9 cellular contexts compared by ENCODE assay signal in genomic region chr7:106065560-106066500, GRCh38. TPM values are rescaled to one million over a fixed set of nuclear protein-coding genes. Genes with fewer than 3 reads are reported as not detected.
A peak's percentile ranks its signal among the peaks of the same experiment; 100 is the strongest.
DNase-seq lines count a peak whose midpoint lies in the region; ATAC-seq and TF ChIP-seq lines count a peak whose summit lies in the region.
"Had no signal": no experiment of that assay in that cellular context is flagged by ENCODE, and none has a peak within 500 bp of the region (broad histone marks: within the 10 kb centered on the region; RNA-seq: fewer than 3 reads in every experiment).

No MANE protein-coding gene starts in this region.

- peaks cover 7% of the 10 kb centered on the region for H3K9me3 Mint-ChIP-seq in WTC11
- H3K9me3 Mint-ChIP-seq in activated CD8-positive, alpha-beta T cell treated with anti-CD3 and anti-CD28 coated beads for 36 hours = no peaks in the 10 kb centered on the region
- H3K9me3 Mint-ChIP-seq: activated naive CD4-positive, alpha-beta T cell treated with anti-CD3 and anti-CD28 coated beads, Interleukin-2, amount 10 ng/mL, durations not matched to agents 7 days and 5 days had no signal

- H3K27ac ChIP-seq in left ventricle myocardium inferior (replicated peaks) = peak overlapping the region; percentile 92
- H3K27ac ChIP-seq in rectal smooth muscle tissue (ENCODE audit: low read depth, low read length) = peak overlapping the region; percentile 85

- no peaks in the 10 kb centered on the region; the same call in none of the 2 replicates for H3K27me3 Mint-ChIP-seq in WTC11 (ENCODE audit: low read depth)
- no peaks in the 10 kb centered on the region for H3K27me3 Mint-ChIP-seq in activated CD8-positive, alpha-beta T cell treated with anti-CD3 and anti-CD28 coated beads for 36 hours
- H3K27me3 Mint-ChIP-seq: activated naive CD4-positive, alpha-beta T cell treated with anti-CD3 and anti-CD28 coated beads, Interleukin-2, amount 10 ng/mL, durations not matched to agents 7 days and 5 days had no signal

- no peak overlapping the region for H3K9ac ChIP-seq in rectal smooth muscle tissue (ENCODE audit: low read length)

- H3K27me3 ChIP-seq in left ventricle myocardium inferior (ENCODE audit: low read depth) (no peaks in the 10 kb centered on the region), rectal smooth muscle tissue (ENCODE audit: control insufficient read depth, insufficient read depth, low read length) (no peaks in the 10 kb centered on the region)

- peaks cover 17% of the 10 kb centered on the region for H3K4me1 Mint-ChIP-seq in WTC11
- peaks cover 43% of the 10 kb centered on the region for H3K4me1 Mint-ChIP-seq in activated CD8-positive, alpha-beta T cell treated with anti-CD3 and anti-CD28 coated beads for 36 hours (ENCODE audit: low read depth)

- TF ChIP-seq CTCF in WTC11 (IDR thresholded peaks at IDR 0.05) = no peak
- TF ChIP-seq CTCF in left ventricle myocardium inferior (IDR thresholded peaks at IDR 0.05; ENCODE audit: borderline replicate concordance) = no peak
- TF ChIP-seq CTCF in activated CD8-positive, alpha-beta T cell treated with anti-CD3 and anti-CD28 coated beads for 36 hours (IDR thresholded peaks at IDR 0.05) = no peak

- H3K4me1 ChIP-seq in left ventricle myocardium inferior = peaks cover 60% of the 10 kb centered on the region
- peaks cover 58% of the 10 kb centered on the region for H3K4me1 ChIP-seq in rectal smooth muscle tissue (ENCODE audit: control insufficient read depth, insufficient read depth, low read length)

- H3K4me3 ChIP-seq in left ventricle myocardium inferior (peak overlapping the region; percentile 56), rectal smooth muscle tissue (ENCODE audit: low read length) (peak overlapping the region; percentile 50)

- POLR2A ChIA-PET in WTC11 (lab: Charles Lee) = no interaction called here
- POLR2A ChIA-PET in activated CD8-positive, alpha-beta T cell treated with anti-CD3 and anti-CD28 coated beads for 36 hours (lab: Charles Lee) = interaction anchor here (1.3 kb wide), 1 partner anchor 14 kb away, joined by 4 read pairs; no protein-coding TSS in a partner anchor

- peak; percentile 63 for ATAC-seq in WTC11
- ATAC-seq in activated CD8-positive, alpha-beta T cell treated with anti-CD3 and anti-CD28 coated beads for 36 hours = no peak
- no peak for ATAC-seq in HG03045 (IDR thresholded peaks at IDR 0.05; ENCODE audit: unreplicated experiment)

- intact Hi-C loops in left ventricle myocardium inferior (cut with micrococcal nuclease) = no loop called here
- intact Hi-C loops in activated CD8-positive, alpha-beta T cell treated with anti-CD3 and anti-CD28 coated beads for 36 hours (cut with micrococcal nuclease) = no loop called here

- H3K36me3 Mint-ChIP-seq in WTC11 = peaks cover 6% of the 10 kb centered on the region; the same call in 1 of the 2 replicates
- H3K36me3 Mint-ChIP-seq in activated CD8-positive, alpha-beta T cell treated with anti-CD3 and anti-CD28 coated beads for 36 hours (ENCODE audit: low read depth) = no peaks in the 10 kb centered on the region
- H3K36me3 Mint-ChIP-seq: activated naive CD4-positive, alpha-beta T cell treated with anti-CD3 and anti-CD28 coated beads, Interleukin-2, amount 10 ng/mL, durations not matched to agents 7 days and 5 days had no signal

- peak; percentile 26 for DNase-seq in DMS79 (lab: John Stamatoyannopoulos, UW)
- no peak for DNase-seq in WTC11 (ENCODE audit: low spot score)
- DNase-seq in left ventricle myocardium inferior = no peak
- no peak for DNase-seq in activated CD8-positive, alpha-beta T cell treated with anti-CD3 and anti-CD28 coated beads for 36 hours
- no peak for DNase-seq in GF-D8 (lab: John Stamatoyannopoulos, UW)
- no peak for DNase-seq in activated CD4-positive, CD25-positive, alpha-beta regulatory T cell (lab: John Stamatoyannopoulos, UW)
- DNase-seq: activated naive CD4-positive, alpha-beta T cell treated with anti-CD3 and anti-CD28 coated beads, Interleukin-2, amount 10 ng/mL, durations not matched to agents 7 days and 5 days had no signal

- no peak overlapping the region for H3K27ac Mint-ChIP-seq in WTC11
- no peak overlapping the region for H3K27ac Mint-ChIP-seq in activated CD8-positive, alpha-beta T cell treated with anti-CD3 and anti-CD28 coated beads for 36 hours
- H3K27ac Mint-ChIP-seq: activated naive CD4-positive, alpha-beta T cell treated with anti-CD3 and anti-CD28 coated beads, Interleukin-2, amount 10 ng/mL, durations not matched to agents 7 days and 5 days had no signal

- no peak overlapping the region for H3K4me3 Mint-ChIP-seq in WTC11
- H3K4me3 Mint-ChIP-seq in activated CD8-positive, alpha-beta T cell treated with anti-CD3 and anti-CD28 coated beads for 36 hours = no peak overlapping the region
- H3K4me3 Mint-ChIP-seq: activated naive CD4-positive, alpha-beta T cell treated with anti-CD3 and anti-CD28 coated beads, Interleukin-2, amount 10 ng/mL, durations not matched to agents 7 days and 5 days had no signal

- H3K36me3 ChIP-seq in left ventricle myocardium inferior = no peaks in the 10 kb centered on the region
- no peaks in the 10 kb centered on the region for H3K36me3 ChIP-seq in rectal smooth muscle tissue (ENCODE audit: control insufficient read depth, insufficient read depth, low read length)

- CTCF ChIA-PET in WTC11 (lab: Charles Lee) = interaction anchor here (0.7 to 1.3 kb wide), 3 partner anchors 88 to 111 kb away, joined by 3 to 4 read pairs (median 3); no protein-coding TSS in a partner anchor
- CTCF ChIA-PET in activated CD8-positive, alpha-beta T cell treated with anti-CD3 and anti-CD28 coated beads for 36 hours (lab: Charles Lee) = interaction anchor here (1.0 kb wide), 1 partner anchor 102 kb away, joined by 3 read pairs; no protein-coding TSS in a partner anchor

- H3K9me3 ChIP-seq in left ventricle myocardium inferior (replicated peaks) = no peaks in the 10 kb centered on the region

TF ChIP-seq in WTC11, 78 proteins besides CTCF, POLR2A, EP300 and RAD21 (continues in another document):
- TF ChIP-seq STAT6 (CRISPR knock-in tag; conservative IDR thresholded peaks at IDR 0.05; ENCODE audit: low read depth) = no peak
- no peak for TF ChIP-seq TEAD1 (CRISPR knock-in tag; IDR thresholded peaks at IDR 0.05)
- no peak for TF ChIP-seq MLX (CRISPR knock-in tag; IDR thresholded peaks at IDR 0.05)
- TF ChIP-seq ARID4B (CRISPR knock-in tag; IDR thresholded peaks at IDR 0.05; ENCODE audit: borderline replicate concordance) = no peak

RNA-seq across cellular contexts. Expression of gene SYPL1, which starts 46.3 kb away (rescaled TPM):
- total RNA-seq in WTC11 (2021) = 48.5 to 54.8 TPM (median 49.6 TPM) in 3 replicates
- total RNA-seq in left ventricle myocardium inferior = 83.6 TPM
- total RNA-seq in activated CD8-positive, alpha-beta T cell treated with anti-CD3 and anti-CD28 coated beads for 36 hours = 10 to 100 TPM; 40.1 to 44.6 TPM
